Comparison of ENCODE assay signal across 8 cellular contexts in genomic region chr11:60985991-60986915, GRCh38. TPM values are rescaled to one million over a fixed set of nuclear protein-coding genes. Genes with fewer than 3 reads are reported as not detected.
DNase-seq lines count a peak whose midpoint lies in the region; ATAC-seq and TF ChIP-seq lines count a peak whose summit lies in the region.

No MANE protein-coding gene starts in this region.

- H3K36me3 ChIP-seq in OCI-LY3 (replicated peaks; ENCODE audit: low read depth, low read length): no peaks in the 10 kb centered on the region

- peak; percentile 92 for ATAC-seq in left colon
- peak; percentile 86 for ATAC-seq in stimulated activated naive CD8-positive, alpha-beta T cell treated with anti-CD3 and anti-CD28 coated beads, Interleukin-15, Interleukin-2, amounts not matched to agents 100 U/mL and 50 U/mL, for 24 hours
- no peak for ATAC-seq in GM21528 (IDR thresholded peaks at IDR 0.05; ENCODE audit: low FRiP score, unreplicated experiment)
- no peak for ATAC-seq in HG03280 (IDR thresholded peaks at IDR 0.05; ENCODE audit: unreplicated experiment)
- no peak for ATAC-seq in HG02870 (IDR thresholded peaks at IDR 0.05; ENCODE audit: unreplicated experiment)
- ATAC-seq in GM18520 (IDR thresholded peaks at IDR 0.05; ENCODE audit: unreplicated experiment): no peak

- peak overlapping the region; percentile 18; the same call in 1 of the 2 replicates for H3K4me2 ChIP-seq in OCI-LY3 (ENCODE audit: low read length)

- H3K9ac ChIP-seq in OCI-LY3 (ENCODE audit: low read length): no peak overlapping the region

- H4K20me1 ChIP-seq in OCI-LY3 (ENCODE audit: insufficient read depth, low read length): no peaks in the 10 kb centered on the region

- no peak for TF ChIP-seq CTCF in OCI-LY3 (IDR thresholded peaks at IDR 0.05; ENCODE audit: low read depth, low read length)

- DNase-seq in activated T-cell treated with anti-CD3 and anti-CD28 coated beads, Interleukin-2, amount 50 U/mL, for 1 hour: peak; percentile 87
- peak; percentile 55 to 66 for DNase-seq in left colon
- peak; percentile 86 for DNase-seq in stimulated activated naive CD8-positive, alpha-beta T cell treated with anti-CD3 and anti-CD28 coated beads, Interleukin-15, Interleukin-2, amounts not matched to agents 100 U/mL and 50 U/mL, for 24 hours

- H3K79me2 ChIP-seq in OCI-LY3 (ENCODE audit: low read length): no peaks in the 10 kb centered on the region

- H3K27ac ChIP-seq in OCI-LY3 (ENCODE audit: low read length): no peak overlapping the region

- H3K27me3 ChIP-seq in OCI-LY3 (ENCODE audit: low read depth, low read length): peaks cover 28% of the 10 kb centered on the region

- peak overlapping the region; percentile 96 for H2AFZ ChIP-seq in OCI-LY3 (ENCODE audit: low read depth, low read length)

- intact Hi-C loops in left colon (cut with DNase I, micrococcal nuclease): no loop called here

- H3K4me1 ChIP-seq in OCI-LY3 (ENCODE audit: low read length): peaks cover 9% of the 10 kb centered on the region

- H3K4me3 ChIP-seq in OCI-LY3 (ENCODE audit: low read length): no peak overlapping the region

- H3K9me3 ChIP-seq in OCI-LY3 (ENCODE audit: insufficient read depth, low read length): no peaks in the 10 kb centered on the region

RNA-seq across cellular contexts. Expression of gene CD6, which starts 14.8 kb away (rescaled TPM):
- total RNA-seq in left colon: 1 to 10 TPM in 1 of 2 donors, under 1 TPM in 1; 0.67 to 1.9 TPM

RNA-seq across cellular contexts. Expression of gene SLC15A3, which starts 34.3 kb away (rescaled TPM):
- total RNA-seq in left colon: 10 to 100 TPM in 1 of 2 donors, 1 to 10 TPM in 1; 8.6 to 15.1 TPM

Comparison
In these comparisons a context has a peak if more than half of its experiments do, and no peak if none do; other contexts are left out.
1. ATAC-seq: peak in left colon (single experiment) and stimulated activated naive CD8-positive, alpha-beta T cell treated with anti-CD3 and anti-CD28 coated beads, Interleukin-15, Interleukin-2, amounts not matched to agents 100 U/mL and 50 U/mL, for 24 hours (single experiment); none in GM21528 (single experiment), HG03280 (single experiment), HG02870 (single experiment) and GM18520 (single experiment).
2. Peak in every context shown above with its lines, with median percentiles within 50 percentile points of each other: DNase-seq.